14 cellular contexts compared by ENCODE assay signal in genomic region chr12:49335955-49336644, GRCh38. TPM values are rescaled to one million over a fixed set of nuclear protein-coding genes. Genes with fewer than 3 reads are reported as not detected.
DNase-seq lines count a peak whose midpoint lies in the region; ATAC-seq, FAIRE-seq and TF ChIP-seq lines count a peak whose summit lies in the region.
"Had no signal": no experiment of that assay in that cellular context is flagged by ENCODE, and none has a peak within 500 bp of the region (broad histone marks: within the 10 kb centered on the region; RNA-seq: fewer than 3 reads in every experiment).

No MANE protein-coding gene starts in this region.

- H4K8ac ChIP-seq in H1 (ENCODE audit: extremely low read depth, insufficient read depth, low read length) = peak overlapping the region; percentile 78; the same call in 1 of the 2 replicates
- H4K8ac ChIP-seq in trophoblast cell (ENCODE audit: low read depth, low read length) = no peak overlapping the region

- 0 out of 2 replicates have a peak overlapping the region, but pooled peaks have one; percentile 31 for H2BK12ac ChIP-seq in H1 (ENCODE audit: low read depth, low read length)
- no peak overlapping the region for H2BK12ac ChIP-seq in trophoblast cell (ENCODE audit: low read length)

- no peak overlapping the region for H2BK5ac ChIP-seq in H1 (ENCODE audit: low read depth, low read length)
- no peak overlapping the region for H2BK5ac ChIP-seq in trophoblast cell (ENCODE audit: low read depth, low read length, poor library complexity)

- H2AFZ ChIP-seq in H1 (ENCODE audit: low read length) (no peak overlapping the region), trophoblast cell (ENCODE audit: insufficient read depth, low read length, poor library complexity) (no peak overlapping the region)

- DNase-seq in CD8-positive, alpha-beta T cell = no peak
- DNase-seq in H1 (ENCODE audit: low read depth in 1 of 2, low spot score in 2 of 2) (peak in 1 of 2 experiments; percentile 54), trophoblast cell (no peak), SKM-1 (lab: John Stamatoyannopoulos, UW; ENCODE audit: unreplicated experiment) (no peak), NCI-H2171 treated with DMSO at 0.1 percent for 48 hours (lab: John Stamatoyannopoulos, UW) (no peak), T-helper 2 cell (no peak)

- no peak for TF ChIP-seq EP300 in H1 (IDR thresholded peaks at IDR 0.05; ENCODE audit: borderline replicate concordance in 1 of 2, low read depth in 2 of 2, low read length in 2 of 2)

- H3K27ac Mint-ChIP-seq in CD8-positive, alpha-beta T cell = no peak overlapping the region
- H3K27ac Mint-ChIP-seq: activated T-cell treated with anti-CD3 and anti-CD28 coated beads, Interleukin-2, amount 50 U/mL, for 72 hours; mesothelial cell of epicardium had no signal

- H3K4me3 ChIP-seq in CD8-positive, alpha-beta T cell (ENCODE audit: low read depth, low read length) = peak overlapping the region; percentile 51
- H3K4me3 ChIP-seq in HUES6 (ENCODE audit: low read depth, low read length) (peak overlapping the region; percentile 65), H1 (ENCODE audit: extremely low read depth in 1 of 4, insufficient read depth in 2 of 4, low read depth in 3 of 4, low read length in 4 of 4) (peak overlapping the region; percentile 10 to 63 (median 34); a peak in 3 of 8 replicates), trophoblast cell (ENCODE audit: low read depth, low read length) (no peak overlapping the region)

- H3K36me3 ChIP-seq in CD8-positive, alpha-beta T cell (ENCODE audit: insufficient read depth, low read length) = no peaks in the 10 kb centered on the region
- H3K36me3 ChIP-seq in HUES6 (ENCODE audit: control insufficient read depth, insufficient read depth, low read length) = peaks cover 1% of the 10 kb centered on the region
- H3K36me3 ChIP-seq in H1 (ENCODE audit: control insufficient read depth in 2 of 4, insufficient read depth in 4 of 4, low read length in 3 of 4) = peaks cover 0 to 8% (median 0%) of the 10 kb centered on the region in 4 experiments; a peak in 1 of 8 replicates
- peaks cover 4 to 6% of the 10 kb centered on the region in 2 experiments for H3K36me3 ChIP-seq in trophoblast cell (ENCODE audit: control insufficient read depth in 1 of 2, insufficient read depth in 2 of 2, low read length in 2 of 2)
- H3K36me3 ChIP-seq: pancreas, transverse colon had no signal

- no peak overlapping the region; the same call in 1 of the 2 replicates for H3K18ac ChIP-seq in H1 (ENCODE audit: extremely low read depth, low read length)
- H3K18ac ChIP-seq in trophoblast cell (ENCODE audit: low read length) = no peak overlapping the region

- 21% methylated on average over 41 of the region's 72 CpGs; no CpG with 5 or more reads in 1 of the 2 experiments for WGBS in H1 (ENCODE audit: extremely low coverage in 1 of 2, insufficient coverage in 1 of 2, insufficient read length in 1 of 2, insufficient replicate concordance in 2 of 2, low coverage in 1 of 2, low lambda C conversion rate in 2 of 2, missing lambda C conversion rate in 1 of 2), 2 experiments
- WGBS in trophoblast cell (ENCODE audit: extremely low coverage, insufficient coverage, insufficient read length) = no CpG with 5 or more reads among the region's 72 CpGs

- H3K9me3 ChIP-seq in CD8-positive, alpha-beta T cell (ENCODE audit: low read length) = no peaks in the 10 kb centered on the region
- H3K9me3 ChIP-seq in HUES6 (ENCODE audit: control insufficient read depth, insufficient read depth, low read depth, low read length) = no peaks in the 10 kb centered on the region
- H3K9me3 ChIP-seq in H1 (ENCODE audit: insufficient read depth in 2 of 2, low read depth in 1 of 2, low read length in 1 of 2) = peaks cover 0 to 6% of the 10 kb centered on the region in 2 experiments; a peak in 1 of 4 replicates
- H3K9me3 ChIP-seq in trophoblast cell (ENCODE audit: insufficient read depth, low read depth, low read length) = peaks cover 11% of the 10 kb centered on the region
- H3K9me3 ChIP-seq: pancreas, transverse colon had no signal

- CTCF ChIA-PET in CD8-positive, alpha-beta T cell (lab: Charles Lee) = interaction anchor here (0.8 to 6.3 kb wide), 9 partner anchors 8 to 68 kb away, joined by 3 to 117 read pairs (median 4); partner anchors contain the start of genes DNAJC22 and PRPH
- CTCF ChIA-PET in H1 (lab: Charles Lee; ENCODE audit: partially characterized antibody) = interaction anchor here (0.9 to 12.7 kb wide), 10 partner anchors 8 to 376 kb away, joined by 3 to 276 read pairs (median 4); partner anchors contain the start of genes DNAJC22 and PRPH

- H3K27ac ChIP-seq in CD8-positive, alpha-beta T cell (ENCODE audit: low read depth, low read length) = no peak overlapping the region
- no peak overlapping the region for H3K27ac ChIP-seq in HUES6 (ENCODE audit: low read depth, low read length)
- H3K27ac ChIP-seq in H1 (ENCODE audit: low read depth, low read length) = no peak overlapping the region
- no peak overlapping the region for H3K27ac ChIP-seq in trophoblast cell (ENCODE audit: low read depth, low read length)
- H3K27ac ChIP-seq: pancreas, transverse colon had no signal

- H3K23ac ChIP-seq in H1 (ENCODE audit: insufficient read length) = no peak overlapping the region
- H3K23ac ChIP-seq in trophoblast cell (ENCODE audit: low read length) = no peak overlapping the region

- no peak for TF ChIP-seq CTCF in CD8-positive, alpha-beta T cell (IDR thresholded peaks at IDR 0.05)
- TF ChIP-seq CTCF in H1 (IDR thresholded peaks at IDR 0.05; ENCODE audit: control extremely low read depth in 1 of 3, insufficient read depth in 1 of 3, low read depth in 1 of 3, low read length in 3 of 3) = no peak

- peaks cover 5 to 8% of the 10 kb centered on the region in 2 experiments for H4K20me1 ChIP-seq in H1 (replicated peaks in 1 of 2; ENCODE audit: control insufficient read depth in 1 of 2, insufficient read depth in 2 of 2, low read length in 2 of 2)

- no peak overlapping the region for H2BK20ac ChIP-seq in H1 (ENCODE audit: low read length)

- H3K79me2 ChIP-seq in H1 (ENCODE audit: control insufficient read depth in 1 of 2, insufficient read depth in 2 of 2, low read length in 2 of 2) = no peaks in the 10 kb centered on the region
- H3K79me2 ChIP-seq in trophoblast cell (ENCODE audit: control insufficient read depth, insufficient read depth, low read length, poor library complexity) = no peaks in the 10 kb centered on the region

- peaks cover 57% of the 10 kb centered on the region for H3K27me3 Mint-ChIP-seq in CD8-positive, alpha-beta T cell (ENCODE audit: low read depth)

- no peak overlapping the region for H4K5ac ChIP-seq in H1 (ENCODE audit: insufficient read length, low read depth, low read length)

- H3K4me1 ChIP-seq in CD8-positive, alpha-beta T cell (ENCODE audit: insufficient read depth, low read length) = peaks cover 8% of the 10 kb centered on the region
- H3K4me1 ChIP-seq in HUES6 (ENCODE audit: control insufficient read depth, insufficient read depth, low read length) (peaks cover 33% of the 10 kb centered on the region), H1 (replicated peaks in 1 of 4; ENCODE audit: control insufficient read depth in 3 of 4, insufficient read depth in 4 of 4, low read length in 3 of 4) (peaks cover 0 to 37% (median 21%) of the 10 kb centered on the region in 4 experiments; a peak in 6 of 7 replicates), trophoblast cell (ENCODE audit: control insufficient read depth in 1 of 2, insufficient read depth in 2 of 2, low read length in 2 of 2) (peaks cover 4 to 5% of the 10 kb centered on the region in 2 experiments)

- POLR2A ChIA-PET in CD8-positive, alpha-beta T cell (lab: Charles Lee) = no interaction called here
- POLR2A ChIA-PET in H1 (lab: Charles Lee; ENCODE audit: partially characterized antibody) = interaction anchor here (1.3 to 6.2 kb wide), 3 partner anchors 11 to 41 kb away, joined by 4 to 37 read pairs (median 32); partner anchors contain the start of genes DNAJC22, PRPH and TROAP

- H3K27me3 ChIP-seq in CD8-positive, alpha-beta T cell (ENCODE audit: insufficient read depth, low read length) = peaks cover 18% of the 10 kb centered on the region
- H3K27me3 ChIP-seq in HUES6 (ENCODE audit: control insufficient read depth, insufficient read depth, low read length) (peaks cover 94% of the 10 kb centered on the region), H1 (replicated peaks in 1 of 4; ENCODE audit: control insufficient read depth in 3 of 4, extremely low read depth in 1 of 4, insufficient read depth in 3 of 4, low read length in 3 of 4) (peaks cover 67 to 95% (median 87%) of the 10 kb centered on the region in 4 experiments), trophoblast cell (ENCODE audit: insufficient read depth, low read length) (peaks cover 59% of the 10 kb centered on the region)

- H2BK120ac ChIP-seq in H1 (replicated peaks; ENCODE audit: low read depth, low read length) (no peak overlapping the region), trophoblast cell (ENCODE audit: insufficient read depth, low read length, poor library complexity) (no peak overlapping the region)

- H3K4me3 Mint-ChIP-seq in CD8-positive, alpha-beta T cell = no peak overlapping the region

- no peak overlapping the region for H3K9ac ChIP-seq in HUES6 (ENCODE audit: low read length)
- no peak overlapping the region for H3K9ac ChIP-seq in H1 (replicated peaks in 1 of 4; ENCODE audit: extremely low read depth in 1 of 4, low read depth in 3 of 4, low read length in 3 of 4)
- H3K9ac ChIP-seq in trophoblast cell (ENCODE audit: low read length) = no peak overlapping the region

- H3K4ac ChIP-seq in H1 (replicated peaks; ENCODE audit: insufficient read length, low read depth, low read length) (no peak overlapping the region), trophoblast cell (ENCODE audit: low read depth, low read length) (no peak overlapping the region)

- no peak for ATAC-seq in CD8-positive, alpha-beta T cell

- H3K4me2 ChIP-seq in H1 (ENCODE audit: insufficient read depth in 1 of 2, low read depth in 2 of 2, low read length in 2 of 2) = peak overlapping the region; percentile 12 to 70
- H3K4me2 ChIP-seq in trophoblast cell (ENCODE audit: low read length) = peak overlapping the region; percentile 72

- H3K4me1 Mint-ChIP-seq in CD8-positive, alpha-beta T cell (ENCODE audit: low read depth) = peaks cover 26% of the 10 kb centered on the region

- no peak overlapping the region for H3K14ac ChIP-seq in H1 (ENCODE audit: insufficient read length)
- H3K14ac ChIP-seq in trophoblast cell (ENCODE audit: low read length) = no peak overlapping the region

- 0 out of 2 replicates have a peak overlapping the region, but pooled peaks have one; percentile 61 for H2BK15ac ChIP-seq in H1 (ENCODE audit: low read length)

- H3K23me2 ChIP-seq in H1 (ENCODE audit: low read depth, low read length) = peaks cover 7% of the 10 kb centered on the region; the same call in 1 of the 2 replicates

- H2AK5ac ChIP-seq in H1 (ENCODE audit: low read depth, low read length) = no peak overlapping the region; the same call in 1 of the 2 replicates
- no peak overlapping the region for H2AK5ac ChIP-seq in trophoblast cell (ENCODE audit: low read length)

- no peaks in the 10 kb centered on the region for H3K9me3 Mint-ChIP-seq in CD8-positive, alpha-beta T cell
- H3K9me3 Mint-ChIP-seq: activated T-cell treated with anti-CD3 and anti-CD28 coated beads, Interleukin-2, amount 50 U/mL, for 72 hours; mesothelial cell of epicardium had no signal

- H4K12ac ChIP-seq in trophoblast cell (ENCODE audit: low read depth, low read length) = no peak overlapping the region

- FAIRE-seq in H1 (lab: Jason Lieb, UNC) = no peak
- FAIRE-seq: G401.6, pancreas had no signal

- H3K56ac ChIP-seq in H1 (replicated peaks; ENCODE audit: insufficient read length, low read depth, low read length) = no peak overlapping the region

- H3K79me1 ChIP-seq in H1 (ENCODE audit: low read depth, low read length) (no peaks in the 10 kb centered on the region), trophoblast cell (ENCODE audit: low read length) (no peaks in the 10 kb centered on the region)

- no peak overlapping the region for H4K91ac ChIP-seq in H1 (replicated peaks; ENCODE audit: insufficient read length, low read length)
- no peak overlapping the region for H4K91ac ChIP-seq in trophoblast cell (ENCODE audit: low read depth, low read length)

- no peak for TF ChIP-seq RAD21 in H1 (IDR thresholded peaks at IDR 0.05 in 1 of 2, conservative IDR thresholded peaks at IDR 0.05 in 1 of 2; ENCODE audit: low read depth in 2 of 2, low read length in 2 of 2)

- intact Hi-C loops in CD8-positive, alpha-beta T cell (cut with DNase I, micrococcal nuclease) = no loop called here

- no peak for TF ChIP-seq POLR2A in H1 (IDR thresholded peaks at IDR 0.05; ENCODE audit: control extremely low read depth in 1 of 2, low read depth in 2 of 2, low read length in 2 of 2)

- H3K36me3 Mint-ChIP-seq in CD8-positive, alpha-beta T cell = no peaks in the 10 kb centered on the region

RNA-seq across cellular contexts. Expression of gene C1QL4, which starts 0.9 kb away (rescaled TPM):
- total RNA-seq in CD8-positive, alpha-beta T cell = not detected
- total RNA-seq in H1 (2021; fragmentation: NEBNext Ultra II Directional; extraction: Animal tissue kit (Norgen Biotek cat#: 25700)) = 0.28 and 0.59 TPM in 2 replicates
- 0.63 and 0.77 TPM in 2 replicates for polyA plus RNA-seq in H1 (2011; rRNA removed)
- polyA plus RNA-seq in H1 (2011; cell fraction: cytosol; rRNA removed) = 1.00 TPM
- 1.4 TPM for polyA plus RNA-seq in H1 (2011; cell fraction: nucleus; rRNA removed)
- polyA plus RNA-seq in H1 (2012, experiment 1 of 2) = 0.54 to 0.74 TPM (median 0.65 TPM) in 4 replicates
- 0.34 TPM for polyA plus RNA-seq in H1 (2012, experiment 2 of 2)
- 0.30 TPM for polyA plus RNA-seq in H1 (2013, experiment 1 of 2)
- polyA plus RNA-seq in H1 (2013, experiment 2 of 2) = 0.22 TPM
- polyA minus RNA-seq in H1 (2011; rRNA and poly(A)+ RNA removed) = not detected in 2 replicates
- not detected for polyA minus RNA-seq in H1 (2011; cell fraction: cytosol; rRNA and poly(A)+ RNA removed)
- 0.70 TPM for polyA minus RNA-seq in H1 (2011; cell fraction: nucleus; rRNA and poly(A)+ RNA removed)
- 0.04 TPM in 2 replicates for polyA plus RNA-seq in trophoblast cell (2013)
- total RNA-seq: aorta, pancreas, Right ventricle myocardium inferior, transverse colon had no signal
- polyA plus RNA-seq: aorta, pancreas had no signal

RNA-seq across cellular contexts. Expression of gene DNAJC22, which starts 10.6 kb away (rescaled TPM):
- not detected for total RNA-seq in CD8-positive, alpha-beta T cell
- total RNA-seq in H1 (2021; fragmentation: NEBNext Ultra II Directional; extraction: Animal tissue kit (Norgen Biotek cat#: 25700)) = 0.13 and 0.39 TPM in 2 replicates
- polyA plus RNA-seq in H1 (2011; rRNA removed) = 0.19 and 0.20 TPM in 2 replicates
- polyA plus RNA-seq in H1 (2011; cell fraction: cytosol; rRNA removed) = 0.19 TPM
- polyA plus RNA-seq in H1 (2011; cell fraction: nucleus; rRNA removed) = 0.39 TPM
- polyA plus RNA-seq in H1 (2012, experiment 1 of 2) = 0.05 to 0.51 TPM (median 0.25 TPM) in 4 replicates
- polyA plus RNA-seq in H1 (2012, experiment 2 of 2) = not detected
- polyA plus RNA-seq in H1 (2013, experiment 1 of 2) = 0.24 TPM
- 0.48 TPM for polyA plus RNA-seq in H1 (2013, experiment 2 of 2)
- polyA minus RNA-seq in H1 (2011; rRNA and poly(A)+ RNA removed) = 0.22 and 0.50 TPM in 2 replicates
- not detected for polyA minus RNA-seq in H1 (2011; cell fraction: cytosol; rRNA and poly(A)+ RNA removed)
- polyA minus RNA-seq in H1 (2011; cell fraction: nucleus; rRNA and poly(A)+ RNA removed) = 0.40 TPM
- 1.1 and 1.3 TPM in 2 replicates for polyA plus RNA-seq in trophoblast cell (2013)
- total RNA-seq: Right ventricle myocardium inferior had no signal

RNA-seq across cellular contexts. Expression of gene TROAP, which starts 13.0 kb away (rescaled TPM):
- under 1 TPM; 0.49 to 0.72 TPM for total RNA-seq in CD8-positive, alpha-beta T cell
- total RNA-seq in H1 (2021; fragmentation: NEBNext Ultra II Directional; extraction: Animal tissue kit (Norgen Biotek cat#: 25700)) = 52.0 and 54.0 TPM in 2 replicates
- 36.7 and 54.7 TPM in 2 replicates for polyA plus RNA-seq in H1 (2011; rRNA removed)
- 46.2 TPM for polyA plus RNA-seq in H1 (2011; cell fraction: cytosol; rRNA removed)
- polyA plus RNA-seq in H1 (2011; cell fraction: nucleus; rRNA removed) = 206 TPM
- 52.5 to 76.4 TPM (median 67.7 TPM) in 4 replicates for polyA plus RNA-seq in H1 (2012, experiment 1 of 2)
- polyA plus RNA-seq in H1 (2012, experiment 2 of 2) = 60.0 TPM
- polyA plus RNA-seq in H1 (2013, experiment 1 of 2) = 69.0 TPM
- polyA plus RNA-seq in H1 (2013, experiment 2 of 2) = 61.6 TPM
- 32.9 and 39.5 TPM in 2 replicates for polyA minus RNA-seq in H1 (2011; rRNA and poly(A)+ RNA removed)
- polyA minus RNA-seq in H1 (2011; cell fraction: cytosol; rRNA and poly(A)+ RNA removed) = 31.2 TPM
- polyA minus RNA-seq in H1 (2011; cell fraction: nucleus; rRNA and poly(A)+ RNA removed) = 58.6 TPM
- 36.9 and 42.9 TPM in 2 replicates for polyA plus RNA-seq in trophoblast cell (2013)

RNA-seq across cellular contexts. Expression of gene SPATS2, which starts 31.2 kb away (rescaled TPM):
- total RNA-seq in CD8-positive, alpha-beta T cell = 1 to 10 TPM; 5.6 to 7.2 TPM
- 21.3 and 24.5 TPM in 2 replicates for total RNA-seq in H1 (2021; fragmentation: NEBNext Ultra II Directional; extraction: Animal tissue kit (Norgen Biotek cat#: 25700))
- 12.7 and 19.2 TPM in 2 replicates for polyA plus RNA-seq in H1 (2011; rRNA removed)
- polyA plus RNA-seq in H1 (2011; cell fraction: cytosol; rRNA removed) = 20.5 TPM
- 19.1 TPM for polyA plus RNA-seq in H1 (2011; cell fraction: nucleus; rRNA removed)
- 17.1 to 25.9 TPM (median 19.6 TPM) in 4 replicates for polyA plus RNA-seq in H1 (2012, experiment 1 of 2)
- 4.6 TPM for polyA plus RNA-seq in H1 (2012, experiment 2 of 2)
- polyA plus RNA-seq in H1 (2013, experiment 1 of 2) = 25.8 TPM
- 29.1 TPM for polyA plus RNA-seq in H1 (2013, experiment 2 of 2)
- 35.2 and 47.9 TPM in 2 replicates for polyA minus RNA-seq in H1 (2011; rRNA and poly(A)+ RNA removed)
- polyA minus RNA-seq in H1 (2011; cell fraction: cytosol; rRNA and poly(A)+ RNA removed) = 26.9 TPM
- polyA minus RNA-seq in H1 (2011; cell fraction: nucleus; rRNA and poly(A)+ RNA removed) = 26.4 TPM
- polyA plus RNA-seq in trophoblast cell (2013) = 32.4 and 34.0 TPM in 2 replicates

RNA-seq across cellular contexts. Expression of gene PRPH, which starts 41.2 kb away (rescaled TPM):
- not detected for total RNA-seq in CD8-positive, alpha-beta T cell
- total RNA-seq in H1 (2021; fragmentation: NEBNext Ultra II Directional; extraction: Animal tissue kit (Norgen Biotek cat#: 25700)) = 0.96 and 1.4 TPM in 2 replicates
- polyA plus RNA-seq in H1 (2011; rRNA removed) = 0.79 and 1.1 TPM in 2 replicates
- 0.81 TPM for polyA plus RNA-seq in H1 (2011; cell fraction: cytosol; rRNA removed)
- polyA plus RNA-seq in H1 (2011; cell fraction: nucleus; rRNA removed) = 1.9 TPM
- polyA plus RNA-seq in H1 (2012, experiment 1 of 2) = 0.51 to 1.3 TPM (median 0.68 TPM) in 4 replicates
- 1.1 TPM for polyA plus RNA-seq in H1 (2012, experiment 2 of 2)
- polyA plus RNA-seq in H1 (2013, experiment 1 of 2) = 0.36 TPM
- 0.37 TPM for polyA plus RNA-seq in H1 (2013, experiment 2 of 2)
- 0.17 and 1.8 TPM in 2 replicates for polyA minus RNA-seq in H1 (2011; rRNA and poly(A)+ RNA removed)
- polyA minus RNA-seq in H1 (2011; cell fraction: cytosol; rRNA and poly(A)+ RNA removed) = not detected
- polyA minus RNA-seq in H1 (2011; cell fraction: nucleus; rRNA and poly(A)+ RNA removed) = not detected
- 0.03 and 0.08 TPM in 2 replicates for polyA plus RNA-seq in trophoblast cell (2013)

Comparison
In these comparisons a context has a peak if more than half of its experiments do, and no peak if none do; other contexts are left out.
1. RNA of gene TROAP, which starts 13.0 kb away (total RNA-seq): 52.0 to 54.0 TPM in H1; 0.49 to 0.72 TPM in CD8-positive, alpha-beta T cell; every median in the first group is over 10 times any median in the second.